Comparison of ENCODE assay signal across 8 cellular contexts in genomic region chr5:178204205-178205009, GRCh38. TPM values are rescaled to one million over a fixed set of nuclear protein-coding genes. Genes with fewer than 3 reads are reported as not detected.
DNase-seq lines count a peak whose midpoint lies in the region; ATAC-seq lines count a peak whose summit lies in the region.

HNRNPAB (plus strand) TSS chr5:178204533; CDS start chr5:178204838, 305 bp downstream.

- H3K9me3 ChIP-seq in NT2/D1 (ENCODE audit: insufficient read depth, low read length) (no peaks in the 10 kb centered on the region), mesodermal cell (ENCODE audit: control insufficient read depth, low read length) (no peaks in the 10 kb centered on the region)

- H3K4me3 ChIP-seq in NT2/D1 (ENCODE audit: insufficient read length, low read depth) (peak within 1 kb of the TSS; percentile 90), mesodermal cell (ENCODE audit: extremely low read depth, insufficient read depth, low read length, poor library complexity, severe bottlenecking) (peak within 1 kb of the TSS; percentile 90)

- 0 to 1% methylated on average over 94 to 104 of the region's 111 CpGs for WGBS in mesodermal cell (ENCODE audit: insufficient coverage in 2 of 2), 2 experiments

- H3K27ac ChIP-seq in mesodermal cell (ENCODE audit: low read depth, low read length, severe bottlenecking), result peak within 1 kb of the TSS; percentile 93

- ATAC-seq in GM21381 (IDR thresholded peaks at IDR 0.05; ENCODE audit: unreplicated experiment), result peak; percentile 83

- DNase-seq in COR-L47 (lab: John Stamatoyannopoulos, UW) (peak; percentile 95), HUDEP-2 (lab: John Stamatoyannopoulos, UW; ENCODE audit: unreplicated experiment in 76 of 76) (peak in 75 of 76 experiments; percentile 34 to 97 (median 90)), NT2/D1 (ENCODE audit: low read depth, low spot score) (peak; percentile 92)
- peak; percentile 88 for DNase-seq in activated CD8-positive, alpha-beta memory T cell treated with anti-CD3 and anti-CD28 coated beads, Interleukin-2, amount 50 U/mL, for 1 hour (ENCODE audit: extremely low read depth)
- DNase-seq in stimulated activated CD8-positive, alpha-beta memory T cell treated with anti-CD3 and anti-CD28 coated beads, Interleukin-15, amount 100 ng/mL, for 4 hours (ENCODE audit: low read depth in 2 of 2), result peak; percentile 90

- in situ Hi-C loops in endometrial microvascular endothelial cells (cut with HindIII; ENCODE audit: inconsistent ontology term, low pct_unique_long_range_greater_than_20kb, low sequenced_read_pairs), result no loop called here

- H3K4me1 ChIP-seq in NT2/D1 (ENCODE audit: insufficient read depth, insufficient read length), result peaks cover 6% of the 10 kb centered on the region
- H3K4me1 ChIP-seq in mesodermal cell (ENCODE audit: control insufficient read depth, insufficient read depth, low read length, poor library complexity, severe bottlenecking), result peaks cover 15% of the 10 kb centered on the region

- H3K9ac ChIP-seq in NT2/D1 (ENCODE audit: insufficient read length, low read depth), result peak within 1 kb of the TSS; percentile 99

- H3K27me3 ChIP-seq in NT2/D1 (ENCODE audit: insufficient read depth, insufficient read length), result no peaks in the 10 kb centered on the region

- H3K36me3 ChIP-seq in NT2/D1 (ENCODE audit: insufficient read depth, insufficient read length, low read length) (peaks cover 43% of the 10 kb centered on the region), mesodermal cell (ENCODE audit: control insufficient read depth, insufficient read depth, low read length) (peaks cover 41% of the 10 kb centered on the region)

RNA-seq across cellular contexts. Expression of gene HNRNPAB, which starts in this region (rescaled TPM):
- total RNA-seq in endometrial microvascular endothelial cells (ENCODE audit: inconsistent ontology term), result 169 TPM
- polyA plus RNA-seq in mesodermal cell (2013, experiment 1 of 2), result 177 TPM
- polyA plus RNA-seq in mesodermal cell (2013, experiment 2 of 2), result 160 TPM

Comparison
In these comparisons a context has a peak if more than half of its experiments do, and no peak if none do; other contexts are left out.
1. Peak in every context shown above with its lines: DNase-seq, ATAC-seq, H3K4me3 ChIP-seq and H3K27ac ChIP-seq.